16 cellular contexts compared by ENCODE assay signal in the genomic region with DNA sequence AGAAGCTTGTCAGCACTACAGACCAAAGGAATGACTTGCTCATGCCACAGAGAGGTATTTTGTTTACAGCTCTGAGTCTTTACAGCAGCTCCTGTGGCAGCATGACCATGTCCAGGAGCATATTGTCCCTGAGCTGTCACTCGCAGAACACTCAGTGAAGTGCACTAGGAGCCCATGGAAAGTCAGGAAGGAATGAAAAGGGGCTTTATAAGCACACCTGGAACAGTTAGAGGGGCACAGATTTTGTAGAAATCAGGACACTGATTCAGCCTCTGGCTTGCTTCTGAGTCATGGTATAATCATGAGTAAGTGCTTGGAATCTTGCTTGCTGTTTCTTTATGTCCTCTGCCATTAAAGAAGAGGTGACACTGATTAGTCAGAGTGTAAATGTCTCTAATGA. TPM values are rescaled to one million over a fixed set of nuclear protein-coding genes. Genes with fewer than 3 reads are reported as not detected.
DNase-seq lines count a peak whose midpoint lies in the region; ATAC-seq and TF ChIP-seq lines count a peak whose summit lies in the region.
"Had no signal": no experiment of that assay in that cellular context is flagged by ENCODE, and none has a peak within 500 bp of the region (broad histone marks: within the 10 kb centered on the region; RNA-seq: fewer than 3 reads in every experiment).

No MANE protein-coding gene starts in this region.

- no peak overlapping the region for H3K4me3 Mint-ChIP-seq in activated T-cell treated with anti-CD3 and anti-CD28 coated beads, Interleukin-2, amount 50 U/mL, for 72 hours
- H3K4me3 Mint-ChIP-seq in endodermal cell, result no peak overlapping the region
- no peak overlapping the region for H3K4me3 Mint-ChIP-seq in progenitor cell of endocrine pancreas (ENCODE audit: low read depth)
- H3K4me3 Mint-ChIP-seq: activated CD4-positive, alpha-beta T cell treated with anti-CD3 and anti-CD28 coated beads, Interleukin-2, amount 10 ng/mL, durations not matched to agents 7 days and 5 days; T-cell had no signal

- no peak overlapping the region for H3K9ac ChIP-seq in endodermal cell (ENCODE audit: extremely low read depth, low read length, poor library complexity, severe bottlenecking)

- peaks cover 3% of the 10 kb centered on the region for H3K4me1 ChIP-seq in endodermal cell (ENCODE audit: control insufficient read depth, insufficient read depth, low read length)
- H3K4me1 ChIP-seq: lower lobe of right lung, vagina had no signal

- no peaks in the 10 kb centered on the region for H3K27me3 Mint-ChIP-seq in activated T-cell treated with anti-CD3 and anti-CD28 coated beads, Interleukin-2, amount 50 U/mL, for 72 hours (ENCODE audit: low read depth)
- H3K27me3 Mint-ChIP-seq in endodermal cell (ENCODE audit: insufficient read depth) (no peaks in the 10 kb centered on the region), progenitor cell of endocrine pancreas (no peaks in the 10 kb centered on the region)
- H3K27me3 Mint-ChIP-seq: activated CD4-positive, alpha-beta T cell treated with anti-CD3 and anti-CD28 coated beads, Interleukin-2, amount 10 ng/mL, durations not matched to agents 7 days and 5 days; T-cell had no signal

- DNase-seq in activated T-cell treated with anti-CD3 and anti-CD28 coated beads, Interleukin-2, amount 50 U/mL, for 72 hours, result no peak
- DNase-seq in activated T-cell treated with anti-CD3 and anti-CD28 coated beads, Interleukin-2, amount 50 U/mL, for 48 hours, result no peak
- DNase-seq in RPMI7951 (ENCODE audit: low read depth) (peak; percentile 29), endodermal cell (no peak), renal cortical epithelial cell (ENCODE audit: low read depth) (peak; percentile 85), GDM1 (lab: John Stamatoyannopoulos, UW) (no peak), progenitor cell of endocrine pancreas (ENCODE audit: low spot score, unreplicated experiment) (no peak)
- DNase-seq: activated CD4-positive, alpha-beta T cell treated with anti-CD3 and anti-CD28 coated beads, Interleukin-2, amount 10 ng/mL, durations not matched to agents 7 days and 5 days; activated gamma-delta T cell treated with Interleukin-2 at 50 U/mL for 16 hours; heart right ventricle; KBM-7; lower lobe of right lung; NCI-H2029 treated with DMSO at 0.1 percent for 48 hours; T-cell had no signal

- H3K9me3 ChIP-seq in endodermal cell (ENCODE audit: control insufficient read depth, low read length), result no peaks in the 10 kb centered on the region
- H3K9me3 ChIP-seq: heart right ventricle, lower lobe of right lung, vagina had no signal

- H3K27ac ChIP-seq in endodermal cell (ENCODE audit: low read depth, low read length), result no peak overlapping the region
- H3K27ac ChIP-seq: heart right ventricle, lower lobe of right lung, vagina had no signal

- peak overlapping the region; percentile 51 for H3K27ac Mint-ChIP-seq in activated T-cell treated with anti-CD3 and anti-CD28 coated beads, Interleukin-2, amount 50 U/mL, for 72 hours
- H3K27ac Mint-ChIP-seq in endodermal cell (peak overlapping the region; percentile 80), progenitor cell of endocrine pancreas (no peak overlapping the region)

- TF ChIP-seq CTCF in endodermal cell (conservative IDR thresholded peaks at IDR 0.05) (no peak), progenitor cell of endocrine pancreas (IDR thresholded peaks at IDR 0.05; ENCODE audit: unreplicated experiment) (no peak)

- H3K36me3 ChIP-seq in endodermal cell (ENCODE audit: control insufficient read depth, insufficient read depth, low read length), result peaks cover 46% of the 10 kb centered on the region

- H3K4me3 ChIP-seq in endodermal cell (ENCODE audit: low read length), result no peak overlapping the region
- H3K4me3 ChIP-seq: heart right ventricle, lower lobe of right lung, vagina had no signal

- ATAC-seq in activated T-cell treated with anti-CD3 and anti-CD28 coated beads, Interleukin-2, amount 50 U/mL, for 72 hours (replicated peaks in 1 of 2), result peak in 1 of 2 donors; percentile 58
- ATAC-seq in GM21381 (IDR thresholded peaks at IDR 0.05; ENCODE audit: unreplicated experiment), result no peak
- ATAC-seq: lower lobe of right lung, T-cell had no signal

- no peaks in the 10 kb centered on the region for H3K9me3 Mint-ChIP-seq in activated T-cell treated with anti-CD3 and anti-CD28 coated beads, Interleukin-2, amount 50 U/mL, for 72 hours
- H3K9me3 Mint-ChIP-seq in endodermal cell, result no peaks in the 10 kb centered on the region
- no peaks in the 10 kb centered on the region for H3K9me3 Mint-ChIP-seq in progenitor cell of endocrine pancreas (ENCODE audit: low read depth)
- H3K9me3 Mint-ChIP-seq: activated CD4-positive, alpha-beta T cell treated with anti-CD3 and anti-CD28 coated beads, Interleukin-2, amount 10 ng/mL, durations not matched to agents 7 days and 5 days; T-cell had no signal

- H3K4me1 Mint-ChIP-seq in activated T-cell treated with anti-CD3 and anti-CD28 coated beads, Interleukin-2, amount 50 U/mL, for 72 hours (ENCODE audit: low read depth), result no peaks in the 10 kb centered on the region
- H3K4me1 Mint-ChIP-seq in endodermal cell (peaks cover 35% of the 10 kb centered on the region), progenitor cell of endocrine pancreas (ENCODE audit: low read depth) (peaks cover 12% of the 10 kb centered on the region)
- H3K4me1 Mint-ChIP-seq: activated CD4-positive, alpha-beta T cell treated with anti-CD3 and anti-CD28 coated beads, Interleukin-2, amount 10 ng/mL, durations not matched to agents 7 days and 5 days; T-cell had no signal

- H3K27me3 ChIP-seq in endodermal cell (ENCODE audit: control insufficient read depth, insufficient read depth, low read length, poor library complexity, severe bottlenecking), result no peaks in the 10 kb centered on the region
- H3K27me3 ChIP-seq: heart right ventricle, vagina had no signal

- 86 to 89% methylated on average over 1 of the region's 1 CpG for WGBS in endodermal cell (ENCODE audit: insufficient coverage in 1 of 2, insufficient read length in 1 of 2), 2 experiments

- peaks cover 0 to 10% of the 10 kb centered on the region in 2 donors for H3K36me3 Mint-ChIP-seq in activated T-cell treated with anti-CD3 and anti-CD28 coated beads, Interleukin-2, amount 50 U/mL, for 72 hours (ENCODE audit: insufficient read depth in 2 of 2)
- H3K36me3 Mint-ChIP-seq in endodermal cell (ENCODE audit: low read depth) (peaks cover 40% of the 10 kb centered on the region), progenitor cell of endocrine pancreas (ENCODE audit: insufficient read depth) (peaks cover 12% of the 10 kb centered on the region)

RNA-seq across cellular contexts. Expression of gene TADA2A, which starts 41.0 kb away (rescaled TPM):
- total RNA-seq in activated T-cell treated with anti-CD3 and anti-CD28 coated beads, Interleukin-2, amount 50 U/mL, for 72 hours, result 10 to 100 TPM; 39.4 to 42.3 TPM
- 10.8 and 10.9 TPM in 2 replicates for total RNA-seq in RPMI7951 (2014; rRNA removed; shearing (Covaris generic))
- 10 to 100 TPM; 26.9 to 31.6 TPM for total RNA-seq in endodermal cell
- polyA plus RNA-seq in endodermal cell (2013, experiment 1 of 2), result 21.1 TPM
- 18.1 TPM for polyA plus RNA-seq in endodermal cell (2013, experiment 2 of 2)
- 14.5 and 15.5 TPM in 2 replicates for total RNA-seq in renal cortical epithelial cell
- 31.2 and 31.5 TPM in 2 replicates for total RNA-seq in progenitor cell of endocrine pancreas

RNA-seq across cellular contexts. Expression of gene ACACA, which starts 41.0 kb away (rescaled TPM):
- total RNA-seq in activated T-cell treated with anti-CD3 and anti-CD28 coated beads, Interleukin-2, amount 50 U/mL, for 72 hours, result 10 to 100 TPM; 53.2 to 53.3 TPM
- 15.6 and 16.5 TPM in 2 replicates for total RNA-seq in RPMI7951 (2014; rRNA removed; shearing (Covaris generic))
- total RNA-seq in endodermal cell, result 10 to 100 TPM; 66.7 to 68.6 TPM
- 57.3 TPM for polyA plus RNA-seq in endodermal cell (2013, experiment 1 of 2)
- 57.2 TPM for polyA plus RNA-seq in endodermal cell (2013, experiment 2 of 2)
- total RNA-seq in renal cortical epithelial cell, result 46.4 and 77.5 TPM in 2 replicates
- 105 and 111 TPM in 2 replicates for total RNA-seq in progenitor cell of endocrine pancreas

RNA-seq across cellular contexts. Expression of gene DUSP14, which starts 42.0 kb away (rescaled TPM):
- total RNA-seq in activated T-cell treated with anti-CD3 and anti-CD28 coated beads, Interleukin-2, amount 50 U/mL, for 72 hours, result 10 to 100 TPM; 11.2 to 13.8 TPM
- 43.6 and 47.8 TPM in 2 replicates for total RNA-seq in RPMI7951 (2014; rRNA removed; shearing (Covaris generic))
- total RNA-seq in endodermal cell (10 to 100 TPM; 17.0 to 22.8 TPM), renal cortical epithelial cell (36.5 and 103 TPM in 2 replicates), progenitor cell of endocrine pancreas (18.7 and 19.2 TPM in 2 replicates)
- 20.9 TPM for polyA plus RNA-seq in endodermal cell (2013, experiment 1 of 2)
- polyA plus RNA-seq in endodermal cell (2013, experiment 2 of 2), result 22.2 TPM

Comparison
In these comparisons a context has a peak if more than half of its experiments do, and no peak if none do; other contexts are left out.
1. DNase-seq: peak in RPMI7951 (single experiment) and renal cortical epithelial cell (single experiment); none in activated T-cell treated with anti-CD3 and anti-CD28 coated beads, Interleukin-2, amount 50 U/mL, for 72 hours (0 of 2), activated T-cell treated with anti-CD3 and anti-CD28 coated beads, Interleukin-2, amount 50 U/mL, for 48 hours (0 of 2), endodermal cell (single experiment), GDM1 (single experiment) and progenitor cell of endocrine pancreas (single experiment).